17 cellular contexts compared by ENCODE assay signal in genomic region chr12:19852100-19852855, GRCh38.
"Had no signal": no experiment of that assay in that cellular context is flagged by ENCODE, and none has a peak within 500 bp of the region (broad histone marks: within the 10 kb centered on the region; RNA-seq: fewer than 3 reads in every experiment).

No MANE protein-coding gene starts in this region.

- H3K27ac ChIP-seq: foreskin keratinocyte had no signal

- ATAC-seq: activated CD4-positive, CD25-positive, alpha-beta regulatory T cell treated with anti-CD3 and anti-CD28 coated beads, Interleukin-2, amount 50 U/mL, for 24 hours; effector memory CD8-positive, alpha-beta T cell; foreskin keratinocyte had no signal

- H3K4me3 Mint-ChIP-seq: activated naive CD8-positive, alpha-beta T cell treated with anti-CD3 and anti-CD28 coated beads, Interleukin-2, amount 10 ng/mL, durations not matched to agents 7 days and 5 days; effector memory CD8-positive, alpha-beta T cell; naive B cell; T-helper 2 cell treated with Interferon-gamma antibody and Interleukin-4, amounts not matched to agents 5 μg/mL and 100 μg/mL, for 36 hours; type B pancreatic cell had no signal

- H3K4me1 ChIP-seq: foreskin keratinocyte had no signal

- H3K27me3 ChIP-seq: foreskin keratinocyte had no signal

- H3K27ac Mint-ChIP-seq: activated naive CD8-positive, alpha-beta T cell treated with anti-CD3 and anti-CD28 coated beads, Interleukin-2, amount 10 ng/mL, durations not matched to agents 7 days and 5 days; effector memory CD8-positive, alpha-beta T cell; naive B cell; T-helper 2 cell treated with Interferon-gamma antibody and Interleukin-4, amounts not matched to agents 5 μg/mL and 100 μg/mL, for 36 hours; type B pancreatic cell had no signal

- H3K4me1 Mint-ChIP-seq: activated naive CD8-positive, alpha-beta T cell treated with anti-CD3 and anti-CD28 coated beads, Interleukin-2, amount 10 ng/mL, durations not matched to agents 7 days and 5 days; naive B cell had no signal

- H3K36me3 Mint-ChIP-seq: activated naive CD8-positive, alpha-beta T cell treated with anti-CD3 and anti-CD28 coated beads, Interleukin-2, amount 10 ng/mL, durations not matched to agents 7 days and 5 days; naive B cell had no signal

- DNase-seq: activated CD4-positive, alpha-beta T cell treated with anti-CD3 and anti-CD28 coated beads, Interleukin-2, amount 50 U/mL, for 1 hour; activated naive CD4-positive, alpha-beta T cell; activated naive CD8-positive, alpha-beta T cell treated with anti-CD3 and anti-CD28 coated beads, Interleukin-2, amount 10 ng/mL, durations not matched to agents 7 days and 5 days; activated T-cell treated with anti-CD3 and anti-CD28 coated beads for 4 hours; dermis blood vessel endothelial cell; effector memory CD8-positive, alpha-beta T cell; foreskin keratinocyte; glutamatergic neuron; naive B cell; posterior cingulate gyrus; stimulated activated CD4-positive, alpha-beta T cell treated with anti-CD3 and anti-CD28 coated beads, Interleukin-4, amount 100 ng/mL, for 4 hours; stimulated activated CD8-positive, alpha-beta memory T cell treated with anti-CD3 and anti-CD28 coated beads, Interleukin-4, amount 100 ng/mL, for 48 hours; stimulated activated naive CD4-positive, alpha-beta T cell treated with Interleukin-2 at 50 U/mL for 16 hours; substantia nigra had no signal

- H3K9me3 Mint-ChIP-seq: effector memory CD8-positive, alpha-beta T cell had no signal
